8 cellular contexts compared by ENCODE assay signal in genomic region chr11:70423523-70424505, GRCh38. TPM values are rescaled to one million over a fixed set of nuclear protein-coding genes. Genes with fewer than 3 reads are reported as not detected.
DNase-seq lines count a peak whose midpoint lies in the region; ATAC-seq and TF ChIP-seq lines count a peak whose summit lies in the region.

No MANE protein-coding gene starts in this region.

- no peak for ATAC-seq in HG03520 (IDR thresholded peaks at IDR 0.05; ENCODE audit: unreplicated experiment)

- DNase-seq in COLO829 (ENCODE audit: low spot score), result peak; percentile 20
- peak; percentile 65 for DNase-seq in HFF-Myc (ENCODE audit: extremely low read depth, low read depth)
- DNase-seq in activated CD4-positive, CD25-positive, alpha-beta regulatory T cell treated with anti-CD3 and anti-CD28 coated beads, Interleukin-2, amount 50 U/mL, for 72 hours, result peak; percentile 46
- DNase-seq in islet precursor cell, result peak; percentile 77
- no peak for DNase-seq in mesenteric fat pad (ENCODE audit: low spot score)
- DNase-seq in activated naive CD4-positive, alpha-beta T cell treated with anti-CD3 and anti-CD28 coated beads, Interleukin-2, amount 50 U/mL, for 16 hours, result no peak
- no peak for DNase-seq in mucosa of gallbladder (ENCODE audit: low spot score)

- no peak overlapping the region for H3K4me3 ChIP-seq in HFF-Myc (replicated peaks; ENCODE audit: low read depth, low read length)

- no peak for TF ChIP-seq CTCF in HFF-Myc (IDR thresholded peaks at IDR 0.05; ENCODE audit: low read depth, low read length, missing control alignments)

RNA-seq across cellular contexts. Expression of gene CTTN, which starts 25.5 kb away (rescaled TPM):
- total RNA-seq in mesenteric fat pad (232 TPM), mucosa of gallbladder (387 TPM)

Comparison
In these comparisons a context has a peak if more than half of its experiments do, and no peak if none do; other contexts are left out.
1. DNase-seq: peak in COLO829 (single experiment), HFF-Myc (single experiment), activated CD4-positive, CD25-positive, alpha-beta regulatory T cell treated with anti-CD3 and anti-CD28 coated beads, Interleukin-2, amount 50 U/mL, for 72 hours (single experiment) and islet precursor cell (single experiment); none in mesenteric fat pad (single experiment), activated naive CD4-positive, alpha-beta T cell treated with anti-CD3 and anti-CD28 coated beads, Interleukin-2, amount 50 U/mL, for 16 hours (single experiment) and mucosa of gallbladder (single experiment).